ENCODE assay signal across 12 cellular contexts in the genomic region with DNA sequence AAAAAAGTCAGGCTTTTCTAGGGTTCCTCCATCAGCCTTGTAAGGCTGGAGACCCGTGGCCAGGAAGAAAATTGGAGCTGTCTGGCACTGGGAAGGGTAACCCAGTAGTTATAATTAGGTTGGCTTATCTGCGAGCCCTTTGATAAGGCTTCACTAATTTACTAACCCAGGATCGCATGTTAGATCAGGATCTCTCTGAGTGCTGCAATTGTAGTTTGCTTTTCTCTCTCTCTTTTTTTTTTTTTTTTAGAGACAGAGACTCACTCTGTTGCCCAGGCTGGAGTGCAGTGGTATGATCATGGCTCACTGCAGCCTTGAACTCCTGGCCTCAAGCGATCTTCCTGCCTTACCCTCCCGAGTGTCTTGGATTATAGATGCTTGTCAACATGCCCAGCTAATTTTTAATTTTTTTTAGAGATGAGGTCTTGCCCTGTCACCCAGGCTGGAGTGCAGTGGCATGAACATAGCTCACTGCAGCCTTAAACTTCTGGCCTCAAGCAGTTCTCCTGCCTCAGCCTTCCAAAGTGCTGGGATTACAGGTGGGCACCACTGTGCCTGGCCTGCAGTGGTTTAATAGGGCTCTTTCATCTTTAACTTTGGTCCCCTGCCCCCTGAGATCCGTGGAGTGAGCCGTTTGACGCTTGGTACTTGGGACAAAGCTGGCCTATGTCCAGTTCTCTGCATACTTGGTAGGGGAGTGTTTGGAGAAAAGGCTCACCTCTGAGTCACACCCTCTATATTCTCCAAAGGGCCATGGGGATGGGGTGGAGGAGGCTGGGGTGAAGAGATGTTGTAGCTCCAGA. TPM values are rescaled to one million over a fixed set of nuclear protein-coding genes. Genes with fewer than 3 reads are reported as not detected.
DNase-seq lines count a peak whose midpoint lies in the region; ATAC-seq, FAIRE-seq and TF ChIP-seq lines count a peak whose summit lies in the region.
"Had no signal": no experiment of that assay in that cellular context is flagged by ENCODE, and none has a peak within 500 bp of the region (broad histone marks: within the 10 kb centered on the region; RNA-seq: fewer than 3 reads in every experiment).

No MANE protein-coding gene starts in this region.

- DNase-seq in Daoy (ENCODE audit: low read depth) (peak; percentile 87), bronchial epithelial cell (ENCODE audit: low read depth) (peak; percentile 90), superior temporal gyrus (ENCODE audit: extremely low spot score) (no peak)
- DNase-seq in naive thymus-derived CD8-positive, alpha-beta T cell, result no peak
- DNase-seq in stimulated activated CD4-positive, alpha-beta T cell treated with anti-CD3 and anti-CD28 coated beads, Interleukin-2, amount 100 ng/mL, for 24 hours, result no peak
- no peak for DNase-seq in activated CD4-positive, alpha-beta T cell treated with anti-CD3 and anti-CD28 coated beads for 4 hours
- DNase-seq: amygdala; islet precursor cell; stimulated activated CD4-positive, alpha-beta T cell treated with anti-CD3 and anti-CD28 coated beads, Interleukin-2, amount 100 ng/mL, for 48 hours had no signal

- H3K9ac ChIP-seq in KMS-11, result no peak overlapping the region

- POLR2A ChIA-PET in naive thymus-derived CD8-positive, alpha-beta T cell (lab: Charles Lee), result interaction anchor here (0.5 kb wide), 2 partner anchors 238 to 486 kb away, joined by 3 to 4 read pairs; no protein-coding TSS in a partner anchor

- no peak for TF ChIP-seq CTCF in KMS-11 (conservative IDR thresholded peaks at IDR 0.05; ENCODE audit: low read depth, low read length)
- no peak for TF ChIP-seq CTCF in bronchial epithelial cell (IDR thresholded peaks at IDR 0.05; ENCODE audit: insufficient read depth, low read length, severe bottlenecking)

- peaks cover 32 to 69% (median 55%) of the 10 kb centered on the region in 4 donors for H3K4me1 Mint-ChIP-seq in naive thymus-derived CD8-positive, alpha-beta T cell

- peaks cover 0 to 13% (median 8%) of the 10 kb centered on the region in 9 donors for H3K9me3 Mint-ChIP-seq in naive thymus-derived CD8-positive, alpha-beta T cell

- H3K79me2 ChIP-seq in KMS-11 (ENCODE audit: insufficient read depth, low read depth), result peaks cover 96% of the 10 kb centered on the region

- H3K4me3 Mint-ChIP-seq in naive thymus-derived CD8-positive, alpha-beta T cell, result peak overlapping the region in 1 of 10 donors; percentile 36

- H3K4me3 ChIP-seq in KMS-11 (IDR thresholded peaks at IDR 0.05; ENCODE audit: insufficient read depth, low read depth, low read length), result no peak overlapping the region
- no peak overlapping the region for H3K4me3 ChIP-seq in bronchial epithelial cell (ENCODE audit: low read depth, low read length)

- no peak overlapping the region for H2AFZ ChIP-seq in KMS-11 (ENCODE audit: low read depth)

- H3K27ac Mint-ChIP-seq in naive thymus-derived CD8-positive, alpha-beta T cell, result peak overlapping the region in 6 of 10 donors; percentile 27 to 83 (median 58)

- H3K4me1 ChIP-seq in KMS-11 (ENCODE audit: low read depth, poor library complexity, severe bottlenecking), result peaks cover 36% of the 10 kb centered on the region

- H4K20me1 ChIP-seq in KMS-11 (ENCODE audit: insufficient read depth), result peaks cover 13% of the 10 kb centered on the region; the same call in 1 of the 2 replicates

- ATAC-seq in naive thymus-derived CD8-positive, alpha-beta T cell, result no peak
- ATAC-seq in HG03469 (IDR thresholded peaks at IDR 0.05; ENCODE audit: unreplicated experiment), result no peak

- H3K27me3 ChIP-seq in KMS-11 (ENCODE audit: insufficient read depth, low read depth) (no peaks in the 10 kb centered on the region), bronchial epithelial cell (ENCODE audit: control insufficient read depth, insufficient read depth, low read length) (no peaks in the 10 kb centered on the region)

- no peak overlapping the region for H3K27ac ChIP-seq in KMS-11

- no peaks in the 10 kb centered on the region for H3K27me3 Mint-ChIP-seq in naive thymus-derived CD8-positive, alpha-beta T cell

- H3K36me3 ChIP-seq in KMS-11 (ENCODE audit: insufficient read depth) (no peaks in the 10 kb centered on the region; the same call in 1 of the 2 replicates), bronchial epithelial cell (ENCODE audit: control insufficient read depth, insufficient read depth, low read length) (no peaks in the 10 kb centered on the region)

- peaks cover 8 to 23% (median 13%) of the 10 kb centered on the region in 3 donors for H3K36me3 Mint-ChIP-seq in naive thymus-derived CD8-positive, alpha-beta T cell

- peak overlapping the region; percentile 20; the same call in 1 of the 2 replicates for H3K4me2 ChIP-seq in KMS-11

- no peak for FAIRE-seq in bronchial epithelial cell (lab: Jason Lieb, UNC)
- FAIRE-seq: H1 had no signal

RNA-seq across cellular contexts. Expression of gene ABCC1, which starts 17.2 kb away (rescaled TPM):
- total RNA-seq in Daoy (2014; rRNA removed; shearing (Covaris generic)), result 9.0 and 11.8 TPM in 2 replicates
- 31.3 and 69.1 TPM in 2 replicates for total RNA-seq in bronchial epithelial cell
- total RNA-seq in naive thymus-derived CD8-positive, alpha-beta T cell, result 10 to 100 TPM; 66.7 to 68.6 TPM
- polyA plus RNA-seq in naive thymus-derived CD8-positive, alpha-beta T cell, result 1 to 10 TPM; 3.7 to 9.0 (median 4.3) TPM

Comparison
In these comparisons a context has a peak if more than half of its experiments do, and no peak if none do; other contexts are left out.
1. DNase-seq: peak in Daoy (single experiment) and bronchial epithelial cell (single experiment); none in naive thymus-derived CD8-positive, alpha-beta T cell (0 of 10), stimulated activated CD4-positive, alpha-beta T cell treated with anti-CD3 and anti-CD28 coated beads, Interleukin-2, amount 100 ng/mL, for 24 hours (0 of 2), superior temporal gyrus (single experiment) and activated CD4-positive, alpha-beta T cell treated with anti-CD3 and anti-CD28 coated beads for 4 hours (0 of 2).